1 cellular context compared by ENCODE assay signal in genomic region chr17:50397111-50397918, GRCh38.
TF ChIP-seq lines count a peak whose summit lies in the region.

LRRC59 (minus strand) TSS chr17:50397523; CDS start chr17:50397317, 206 bp downstream.

TF ChIP-seq in K562, 482 proteins besides CTCF, POLR2A, EP300 and RAD21 (continued from another document and continues in another):
- TF ChIP-seq ZBTB12 (CRISPR knock-in tag; IDR thresholded peaks at IDR 0.05) (peak; percentile 87), TAF9B (IDR thresholded peaks at IDR 0.05; ENCODE audit: partially characterized antibody) (peak; percentile 91), SIX5 (IDR thresholded peaks at IDR 0.05; ENCODE audit: borderline replicate concordance in 1 of 2, insufficient read depth in 1 of 2, low read depth in 1 of 2, low read length in 2 of 2) (peak in 1 of 2 experiments; percentile 32; a peak in 1 of 4 replicates), MLX (CRISPR knock-in tag; conservative IDR thresholded peaks at IDR 0.05) (no peak), NR3C1 (CRISPR knock-in tag; IDR thresholded peaks at IDR 0.05) (0 out of 2 replicates have a peak, but pooled peaks have one; percentile 77), TAF1 (IDR thresholded peaks at IDR 0.05; ENCODE audit: control insufficient read depth, extremely low read depth, insufficient read depth, low read length, severe bottlenecking) (peak; percentile 87), PML (IDR thresholded peaks at IDR 0.05; ENCODE audit: low read length) (peak; percentile 79), ZNF24 (IDR thresholded peaks at IDR 0.05) (peak; percentile 68), NBN (IDR thresholded peaks at IDR 0.05; ENCODE audit: low read depth) (peak; percentile 88), ATF2 (CRISPR knock-in tag; IDR thresholded peaks at IDR 0.05) (peak; percentile 80), ZEB2 (IDR thresholded peaks at IDR 0.05) (no peak), ARID1B (IDR thresholded peaks at IDR 0.05) (peak; percentile 47; the same call in 1 of the 2 replicates), RNF2 (IDR thresholded peaks at IDR 0.05) (peak; percentile 81), CREB3L1 (IDR thresholded peaks at IDR 0.05; ENCODE audit: borderline replicate concordance, low read depth) (peak; percentile 100), PRMT5 (CRISPR knock-in tag; IDR thresholded peaks at IDR 0.05) (no peak; the same call in 1 of the 2 replicates), XRCC5 (IDR thresholded peaks at IDR 0.05; ENCODE audit: low read depth, low read length) (peak; percentile 88), KAT8 (IDR thresholded peaks at IDR 0.05; ENCODE audit: low read depth) (no peak), U2AF1 (optimal IDR thresholded peaks at IDR 0.05; ENCODE audit: low read depth, low read length) (peak; percentile 100), HMGXB4 (CRISPR knock-in tag; IDR thresholded peaks at IDR 0.05) (peak; percentile 99), ARID2 (IDR thresholded peaks at IDR 0.05) (no peak), ELF4 (CRISPR knock-in tag; IDR thresholded peaks at IDR 0.05) (peak; percentile 96), E2F8 (IDR thresholded peaks at IDR 0.05; ENCODE audit: low read depth, partially characterized antibody) (peak; percentile 92), RBM14 (IDR thresholded peaks at IDR 0.05; ENCODE audit: borderline replicate concordance, insufficient read depth, low read depth, low read length) (peak; percentile 43; the same call in 1 of the 2 replicates), NRF1 (conservative IDR thresholded peaks at IDR 0.05 in 1 of 2, IDR thresholded peaks at IDR 0.05 in 1 of 2) (peak; percentile 37 to 56; a peak in 2 of 4 replicates), ZBTB33 (CRISPR knock-in tag; IDR thresholded peaks at IDR 0.05) (peak; percentile 79), XRCC4 (IDR thresholded peaks at IDR 0.05; ENCODE audit: extremely low read depth, insufficient read depth, insufficient read length) (no peak), MEF2A (IDR thresholded peaks at IDR 0.05; ENCODE audit: control insufficient read depth, low read depth, low read length) (0 out of 2 replicates have a peak, but pooled peaks have one; percentile 4), ZNF316 (IDR thresholded peaks at IDR 0.05) (no peak), ZZZ3 (IDR thresholded peaks at IDR 0.05) (peak; percentile 74), CTBP1 (IDR thresholded peaks at IDR 0.05; ENCODE audit: borderline replicate concordance) (peak; percentile 93), ZNF695 (CRISPR knock-in tag; IDR thresholded peaks at IDR 0.05) (no peak), FOS (IDR thresholded peaks at IDR 0.05; ENCODE audit: extremely low read depth, insufficient read length) (no peak), SAFB2 (IDR thresholded peaks at IDR 0.05; ENCODE audit: borderline replicate concordance, low read depth, low read length, severe bottlenecking) (no peak), ZNF121 (CRISPR knock-in tag; conservative IDR thresholded peaks at IDR 0.05) (no peak), PYGO2 (tag; IDR thresholded peaks at IDR 0.05) (no peak), MBD1 (CRISPR knock-in tag; IDR thresholded peaks at IDR 0.05) (no peak), PTTG1 (tag; IDR thresholded peaks at IDR 0.05; ENCODE audit: low read depth) (no peak), SMAD3 (CRISPR knock-in tag; conservative IDR thresholded peaks at IDR 0.05) (peak; percentile 54; the same call in 1 of the 2 replicates), RUNX1 (IDR thresholded peaks at IDR 0.05; ENCODE audit: low read depth) (peak; percentile 72; the same call in 1 of the 2 replicates), GTF3C2 (IDR thresholded peaks at IDR 0.05; ENCODE audit: borderline replicate concordance, extremely low read depth, insufficient read length) (no peak), SIN3A (IDR thresholded peaks at IDR 0.05; ENCODE audit: borderline replicate concordance in 2 of 2, control insufficient read depth in 1 of 2, low read depth in 2 of 2, low read length in 2 of 2) (peak; percentile 47 to 75; a peak in 1 of 4 replicates), HOMEZ (CRISPR knock-in tag; IDR thresholded peaks at IDR 0.05) (no peak), MEF2D (tag; conservative IDR thresholded peaks at IDR 0.05; ENCODE audit: low read depth) (no peak)
